Comparison of ENCODE assay signal across 8 cellular contexts in the genomic region with DNA sequence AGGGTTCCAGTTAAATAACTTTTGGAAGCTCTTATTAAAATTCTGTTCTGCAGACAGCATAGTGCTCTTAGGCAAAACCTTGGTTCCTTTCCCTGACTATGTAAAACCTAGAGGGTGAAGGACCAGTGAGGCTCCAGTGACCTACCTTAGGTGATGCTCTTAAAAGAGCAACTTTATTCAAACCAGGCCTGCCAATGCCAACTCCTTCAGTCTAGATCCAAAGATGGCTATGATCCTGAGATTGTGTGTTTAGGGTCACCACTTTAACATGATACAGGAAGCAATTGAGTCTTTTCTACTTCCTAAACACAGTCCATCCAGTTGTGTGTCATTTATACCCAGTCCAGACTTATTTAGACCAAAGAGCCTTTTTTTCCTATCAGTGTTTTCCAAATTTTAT. TPM values are rescaled to one million over a fixed set of nuclear protein-coding genes. Genes with fewer than 3 reads are reported as not detected.
A peak's percentile ranks its signal among the peaks of the same experiment; 100 is the strongest.
DNase-seq lines count a peak whose midpoint lies in the region; ATAC-seq and TF ChIP-seq lines count a peak whose summit lies in the region.

No MANE protein-coding gene starts in this region.

- no peak for TF ChIP-seq CTCF in suprapubic skin (IDR thresholded peaks at IDR 0.05)

- TF ChIP-seq POLR2A in suprapubic skin (IDR thresholded peaks at IDR 0.05): no peak

- peaks cover 99% of the 10 kb centered on the region for H3K4me1 ChIP-seq in suprapubic skin

- no peak for ATAC-seq in HG02938 (IDR thresholded peaks at IDR 0.05; ENCODE audit: unreplicated experiment)
- no peak for ATAC-seq in HG02588 (IDR thresholded peaks at IDR 0.05; ENCODE audit: unreplicated experiment)

- H3K4me1 Mint-ChIP-seq in activated T-helper 2 cell treated with anti-CD3 and anti-CD28 coated beads, Interferon-gamma antibody, Interleukin-2, Interleukin-4, amounts not matched to agents 10 μg/mL and 5 μg/mL and 100 μg/mL, durations not matched to agents 14 hours and 24 hours and 36 hours (ENCODE audit: low read depth): peaks cover 75% of the 10 kb centered on the region

- H3K27me3 ChIP-seq in layer of hippocampus (ENCODE audit: control insufficient read depth, insufficient read depth, low read length): no peaks in the 10 kb centered on the region
- H3K27me3 ChIP-seq in suprapubic skin: no peaks in the 10 kb centered on the region

- peak overlapping the region; percentile 41 for H3K4me3 ChIP-seq in suprapubic skin

- H3K27ac Mint-ChIP-seq in activated T-helper 2 cell treated with anti-CD3 and anti-CD28 coated beads, Interferon-gamma antibody, Interleukin-2, Interleukin-4, amounts not matched to agents 10 μg/mL and 5 μg/mL and 100 μg/mL, durations not matched to agents 14 hours and 24 hours and 36 hours: peak overlapping the region; percentile 95

- intact Hi-C loops in activated T-helper 2 cell treated with anti-CD3 and anti-CD28 coated beads, Interferon-gamma antibody, Interleukin-2, Interleukin-4, amounts not matched to agents 10 μg/mL and 5 μg/mL and 100 μg/mL, durations not matched to agents 14 hours and 24 hours and 36 hours (cut with micrococcal nuclease): loop anchor here (1.0 to 10.0 kb wide), 4 partner anchors 82 to 684 kb away; a partner anchor contains a TSS

- DNase-seq in NCI-H2196 (lab: John Stamatoyannopoulos, UW; ENCODE audit: unreplicated experiment) (peak; percentile 60), NCI-H2196 treated with DMSO at 0.1 percent for 48 hours (lab: John Stamatoyannopoulos, UW; ENCODE audit: unreplicated experiment) (no peak), suprapubic skin (ENCODE audit: low spot score in 2 of 2) (no peak), COR-L47 (lab: John Stamatoyannopoulos, UW) (no peak)
- no peak for DNase-seq in activated T-helper 2 cell treated with anti-CD3 and anti-CD28 coated beads, Interferon-gamma antibody, Interleukin-2, Interleukin-4, amounts not matched to agents 10 μg/mL and 5 μg/mL and 100 μg/mL, durations not matched to agents 14 hours and 24 hours and 36 hours (ENCODE audit: low spot score)

- no peaks in the 10 kb centered on the region for H3K9me3 Mint-ChIP-seq in activated T-helper 2 cell treated with anti-CD3 and anti-CD28 coated beads, Interferon-gamma antibody, Interleukin-2, Interleukin-4, amounts not matched to agents 10 μg/mL and 5 μg/mL and 100 μg/mL, durations not matched to agents 14 hours and 24 hours and 36 hours

- peaks cover 53% of the 10 kb centered on the region for H3K36me3 Mint-ChIP-seq in activated T-helper 2 cell treated with anti-CD3 and anti-CD28 coated beads, Interferon-gamma antibody, Interleukin-2, Interleukin-4, amounts not matched to agents 10 μg/mL and 5 μg/mL and 100 μg/mL, durations not matched to agents 14 hours and 24 hours and 36 hours (ENCODE audit: low read depth)

- H3K4me3 Mint-ChIP-seq in activated T-helper 2 cell treated with anti-CD3 and anti-CD28 coated beads, Interferon-gamma antibody, Interleukin-2, Interleukin-4, amounts not matched to agents 10 μg/mL and 5 μg/mL and 100 μg/mL, durations not matched to agents 14 hours and 24 hours and 36 hours (ENCODE audit: low read depth): peak overlapping the region; percentile 74

- no peaks in the 10 kb centered on the region for H3K9me3 ChIP-seq in suprapubic skin

- no peaks in the 10 kb centered on the region for H3K27me3 Mint-ChIP-seq in activated T-helper 2 cell treated with anti-CD3 and anti-CD28 coated beads, Interferon-gamma antibody, Interleukin-2, Interleukin-4, amounts not matched to agents 10 μg/mL and 5 μg/mL and 100 μg/mL, durations not matched to agents 14 hours and 24 hours and 36 hours (ENCODE audit: low read depth)

- peak overlapping the region; percentile 87 for H3K27ac ChIP-seq in layer of hippocampus (ENCODE audit: low read depth, low read length)
- peak overlapping the region; percentile 100 for H3K27ac ChIP-seq in suprapubic skin

- H3K36me3 ChIP-seq in suprapubic skin: peaks cover 17% of the 10 kb centered on the region

- TF ChIP-seq EP300 in suprapubic skin (IDR thresholded peaks at IDR 0.05): no peak

RNA-seq across cellular contexts. Expression of a gene that starts 10.8 kb away (rescaled TPM):
- 217 and 221 TPM in 2 replicates for total RNA-seq in activated T-helper 2 cell treated with anti-CD3 and anti-CD28 coated beads, Interferon-gamma antibody, Interleukin-2, Interleukin-4, amounts not matched to agents 10 μg/mL and 5 μg/mL and 100 μg/mL, durations not matched to agents 14 hours and 24 hours and 36 hours
- total RNA-seq in suprapubic skin: 100 to 1,000 TPM; 211 to 307 (median 270) TPM

RNA-seq across cellular contexts. Expression of a gene that starts 19.4 kb away (rescaled TPM):
- 2.7 and 2.9 TPM in 2 replicates for total RNA-seq in activated T-helper 2 cell treated with anti-CD3 and anti-CD28 coated beads, Interferon-gamma antibody, Interleukin-2, Interleukin-4, amounts not matched to agents 10 μg/mL and 5 μg/mL and 100 μg/mL, durations not matched to agents 14 hours and 24 hours and 36 hours
- 10 to 100 TPM in 3 of 4 donors, 1 to 10 TPM in 1; 7.2 to 22.7 (median 18.0) TPM for total RNA-seq in suprapubic skin

RNA-seq across cellular contexts. Expression of a gene that starts 53.0 kb away (rescaled TPM):
- total RNA-seq in activated T-helper 2 cell treated with anti-CD3 and anti-CD28 coated beads, Interferon-gamma antibody, Interleukin-2, Interleukin-4, amounts not matched to agents 10 μg/mL and 5 μg/mL and 100 μg/mL, durations not matched to agents 14 hours and 24 hours and 36 hours: 0.37 and 1.9 TPM in 2 replicates
- not detected for total RNA-seq in suprapubic skin
